ENCODE assay signal across 10 cellular contexts in genomic region chr2:233079473-233079877, GRCh38. TPM values are rescaled to one million over a fixed set of nuclear protein-coding genes. Genes with fewer than 3 reads are reported as not detected.
DNase-seq lines count a peak whose midpoint lies in the region; ATAC-seq and TF ChIP-seq lines count a peak whose summit lies in the region.
"Had no signal": no experiment of that assay in that cellular context is flagged by ENCODE, and none has a peak within 500 bp of the region (broad histone marks: within the 10 kb centered on the region; RNA-seq: fewer than 3 reads in every experiment).

No MANE protein-coding gene starts in this region.

- TF ChIP-seq POLR2A in GM19099 (IDR thresholded peaks at IDR 0.05; ENCODE audit: extremely low read depth, insufficient read length, low read depth), result peak; percentile 14

- peaks cover 68% of the 10 kb centered on the region for H3K4me1 Mint-ChIP-seq in activated CD8-positive, alpha-beta T cell treated with anti-CD3 and anti-CD28 coated beads, Interleukin-2, amount 10 ng/mL, durations not matched to agents 7 days and 5 days (ENCODE audit: low read depth)

- no peaks in the 10 kb centered on the region for H3K27me3 Mint-ChIP-seq in activated CD8-positive, alpha-beta T cell treated with anti-CD3 and anti-CD28 coated beads, Interleukin-2, amount 10 ng/mL, durations not matched to agents 7 days and 5 days (ENCODE audit: low read depth)

- peaks cover 64% of the 10 kb centered on the region for H3K36me3 Mint-ChIP-seq in activated CD8-positive, alpha-beta T cell treated with anti-CD3 and anti-CD28 coated beads, Interleukin-2, amount 10 ng/mL, durations not matched to agents 7 days and 5 days (ENCODE audit: low read depth)

- intact Hi-C loops in sciatic nerve (cut with DNase I), result no loop called here

- H3K27ac Mint-ChIP-seq in activated CD8-positive, alpha-beta T cell treated with anti-CD3 and anti-CD28 coated beads, Interleukin-2, amount 10 ng/mL, durations not matched to agents 7 days and 5 days, result peak overlapping the region; percentile 93

- H3K4me3 Mint-ChIP-seq in activated CD8-positive, alpha-beta T cell treated with anti-CD3 and anti-CD28 coated beads, Interleukin-2, amount 10 ng/mL, durations not matched to agents 7 days and 5 days, result peak overlapping the region; percentile 66

- POLR2A ChIA-PET in activated CD8-positive, alpha-beta T cell treated with anti-CD3 and anti-CD28 coated beads, Interleukin-2, amount 10 ng/mL, durations not matched to agents 7 days and 5 days (lab: Charles Lee), result interaction anchor here (0.6 to 7.5 kb wide), 3 partner anchors 10 to 29 kb away, joined by 3 to 136 read pairs (median 5); partner anchors contain the start of gene INPP5D
- POLR2A ChIA-PET in RWPE1 (lab: Yijun Ruan, JAX; ENCODE audit: low non-redundant PET), result no interaction called here

- no peak overlapping the region for H3K27ac ChIP-seq in RWPE1

- no peak for TF ChIP-seq CTCF in RWPE1 (conservative IDR thresholded peaks at IDR 0.05; ENCODE audit: low read depth)

- DNase-seq in activated CD8-positive, alpha-beta T cell treated with anti-CD3 and anti-CD28 coated beads, Interleukin-2, amount 10 ng/mL, durations not matched to agents 7 days and 5 days, result peak; percentile 70
- DNase-seq in sciatic nerve (ENCODE audit: low spot score), result peak; percentile 37
- no peak for DNase-seq in NCI-H2171 treated with DMSO at 0.1 percent for 48 hours (lab: John Stamatoyannopoulos, UW)
- no peak for DNase-seq in NCI-H1417 (lab: John Stamatoyannopoulos, UW)
- DNase-seq in RWPE1 (ENCODE audit: low spot score), result no peak
- DNase-seq in DMS153 treated with DMSO at 0.1 percent for 48 hours (lab: John Stamatoyannopoulos, UW; ENCODE audit: unreplicated experiment), result no peak

- no peaks in the 10 kb centered on the region for H3K9me3 Mint-ChIP-seq in activated CD8-positive, alpha-beta T cell treated with anti-CD3 and anti-CD28 coated beads, Interleukin-2, amount 10 ng/mL, durations not matched to agents 7 days and 5 days (ENCODE audit: insufficient read depth)

- CTCF ChIA-PET in activated CD8-positive, alpha-beta T cell treated with anti-CD3 and anti-CD28 coated beads, Interleukin-2, amount 10 ng/mL, durations not matched to agents 7 days and 5 days (lab: Charles Lee), result interaction anchor here (1.9 to 2.3 kb wide), 2 partner anchors 19 to 26 kb away, joined by 11 to 16 read pairs; partner anchors contain the start of gene INPP5D
- CTCF ChIA-PET in RWPE1 (lab: Yijun Ruan, JAX), result interaction anchor here (0.6 kb wide), 1 partner anchor 20 kb away, joined by 3 read pairs; the partner anchor contains the start of gene INPP5D

- ATAC-seq in HG03060 (IDR thresholded peaks at IDR 0.05; ENCODE audit: low read depth, unreplicated experiment) (peak; percentile 25), sciatic nerve (no peak)
- peak; percentile 39 for ATAC-seq in activated CD8-positive, alpha-beta T cell treated with anti-CD3 and anti-CD28 coated beads, Interleukin-2, amount 10 ng/mL, durations not matched to agents 7 days and 5 days

RNA-seq across cellular contexts. Expression of gene INPP5D, which starts 19.3 kb away (rescaled TPM):
- total RNA-seq in activated CD8-positive, alpha-beta T cell treated with anti-CD3 and anti-CD28 coated beads, Interleukin-2, amount 10 ng/mL, durations not matched to agents 7 days and 5 days, result 100 to 1,000 TPM; 108 to 122 TPM
- total RNA-seq in sciatic nerve, result 56.3 TPM

RNA-seq across cellular contexts. Expression of gene NEU2, which starts 47.0 kb away (rescaled TPM):
- not detected for total RNA-seq in activated CD8-positive, alpha-beta T cell treated with anti-CD3 and anti-CD28 coated beads, Interleukin-2, amount 10 ng/mL, durations not matched to agents 7 days and 5 days
- not detected for total RNA-seq in sciatic nerve
- total RNA-seq: pulmonary artery endothelial cell; T-helper 2 cell treated with Interferon-gamma antibody and Interleukin-4, amounts not matched to agents 100 ng/mL and 5 ng/mL, for 36 hours had no signal

Comparison
In these comparisons a context has a peak if more than half of its experiments do, and no peak if none do; other contexts are left out.
1. DNase-seq: peak in activated CD8-positive, alpha-beta T cell treated with anti-CD3 and anti-CD28 coated beads, Interleukin-2, amount 10 ng/mL, durations not matched to agents 7 days and 5 days (single experiment) and sciatic nerve (single experiment); none in NCI-H2171 treated with DMSO at 0.1 percent for 48 hours (single experiment), NCI-H1417 (0 of 3), RWPE1 (single experiment) and DMS153 treated with DMSO at 0.1 percent for 48 hours (single experiment).